8 cellular contexts compared by ENCODE assay signal in the genomic region with DNA sequence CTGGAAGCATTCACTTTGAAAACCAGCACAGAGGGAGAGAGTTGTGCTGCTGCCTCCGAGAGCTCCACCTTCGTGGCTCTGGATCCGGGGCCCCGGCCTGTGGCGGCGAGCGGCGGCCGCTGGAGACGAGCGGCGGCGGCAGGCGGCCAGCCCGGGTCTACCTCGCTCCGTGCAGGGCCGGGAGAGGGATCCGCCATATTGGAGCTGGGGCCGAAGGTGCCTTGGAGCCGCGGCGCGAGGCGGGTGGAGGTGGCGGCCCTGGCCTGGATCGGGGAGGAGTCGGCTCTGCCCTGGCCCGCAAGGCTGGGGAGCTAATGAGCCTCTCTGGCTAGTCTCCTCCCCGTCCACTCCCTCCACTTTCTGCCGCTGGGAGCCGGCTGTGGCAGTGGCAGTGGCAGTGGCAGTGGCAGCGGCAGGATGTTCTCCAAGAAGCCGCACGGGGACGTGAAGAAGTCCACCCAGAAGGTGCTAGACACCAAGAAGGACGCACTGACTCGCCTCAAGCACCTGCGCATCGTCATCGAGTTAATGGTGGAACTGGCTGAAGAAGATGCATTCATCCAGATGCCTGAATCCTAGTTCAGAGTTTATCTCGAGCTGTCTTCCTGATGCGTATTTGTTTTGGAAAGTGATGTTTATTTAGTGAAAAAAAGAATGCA. TPM values are rescaled to one million over a fixed set of nuclear protein-coding genes. Genes with fewer than 3 reads are reported as not detected.
A peak's percentile ranks its signal among the peaks of the same experiment; 100 is the strongest.
DNase-seq lines count a peak whose midpoint lies in the region; ATAC-seq, FAIRE-seq and TF ChIP-seq lines count a peak whose summit lies in the region.
"Not testable (repeated sequence)": the region's sequence is repeated elsewhere in the genome, so short reads cannot be mapped to it uniquely, and the experiment has no call there.

No MANE protein-coding gene starts in this region.

- TF ChIP-seq CTCF in GM12878 (IDR thresholded peaks at IDR 0.05 in 2 of 3, conservative IDR thresholded peaks at IDR 0.05 in 1 of 3; ENCODE audit: control insufficient read depth in 2 of 3, extremely low read depth in 1 of 3, insufficient read depth in 1 of 3, low read depth in 3 of 3, low read length in 3 of 3); upper lobe of left lung (IDR thresholded peaks at IDR 0.05): not testable (repeated sequence)

- not testable (repeated sequence) for TF ChIP-seq POLR2A in GM12891 (IDR thresholded peaks at IDR 0.05; ENCODE audit: low read depth, low read length); GM12878 (IDR thresholded peaks at IDR 0.05; ENCODE audit: low read depth, low read length); upper lobe of left lung (IDR thresholded peaks at IDR 0.05)

- CTCF ChIA-PET in GM12878 (lab: Yijun Ruan, JAX) = not testable (repeated sequence)

- not testable (repeated sequence) for H4K20me1 ChIP-seq in GM12878 (ENCODE audit: control insufficient read depth, insufficient read depth)

- H3K36me3 ChIP-seq in GM12878 (ENCODE audit: control insufficient read depth in 2 of 2, insufficient read depth in 2 of 2, low read length in 1 of 2) = peaks cover 6 to 10% of the 10 kb centered on the region in 2 experiments; a peak in 3 of 4 replicates
- H3K36me3 ChIP-seq in upper lobe of left lung = not testable (repeated sequence)

- not testable (repeated sequence) for H3K79me2 ChIP-seq in GM12878 (ENCODE audit: control insufficient read depth, insufficient read depth, low read length)

- peak; percentile 13 for FAIRE-seq in GM12891 (lab: Jason Lieb, UNC)
- FAIRE-seq in GM12878 (lab: Jason Lieb, UNC) = not testable (repeated sequence)

- intact Hi-C loops in GM12878 (cut with micrococcal nuclease; ENCODE audit: unreplicated experiment); right cardiac atrium (cut with DNase I); posterior vena cava (cut with DNase I): not testable (repeated sequence)

- not testable (repeated sequence) for TF ChIP-seq RAD21 in GM12878 (IDR thresholded peaks at IDR 0.05; ENCODE audit: insufficient read depth, low read depth, low read length)

- RAD21 ChIA-PET in GM12878 (lab: Charles Lee; ENCODE audit: unreplicated experiment) = not testable (repeated sequence)

- SMC1A ChIA-PET in GM12878 (lab: Charles Lee; ENCODE audit: uncharacterized antibody, unreplicated experiment) = interaction anchor here (1.1 kb wide), 1 partner anchor 11 kb away, joined by 3 read pairs; no protein-coding TSS in a partner anchor

- not testable (repeated sequence) for BruUV-seq in GM12878 (replicated peaks; lab: Mats Ljungman, UMichigan)

- H3K4me1 ChIP-seq in GM12878 (ENCODE audit: control insufficient read depth, insufficient read depth, low read length); right cardiac atrium (ENCODE audit: control insufficient read depth, insufficient read depth, low read length); upper lobe of left lung: not testable (repeated sequence)

- H3K4me2 ChIP-seq in GM12878 (ENCODE audit: control insufficient read depth, insufficient read depth) = not testable (repeated sequence)

- POLR2A ChIA-PET in GM12878 (lab: Charles Lee) = not testable (repeated sequence)

- H2AFZ ChIP-seq in GM12878 (ENCODE audit: control insufficient read depth, low read depth, low read length) = not testable (repeated sequence)

- in situ Hi-C loops in GM12878 (cut with MboI) = not testable (repeated sequence)

- WGBS in GM12878 (ENCODE audit: insufficient coverage, insufficient replicate concordance, low lambda C conversion rate, missing lambda C conversion rate) = 80% methylated on average over 40 of the region's 43 CpGs
- 83% methylated on average over 43 of the region's 43 CpGs for WGBS in right cardiac atrium
- 94 to 98% methylated on average over 29 to 43 of the region's 43 CpGs for WGBS in upper lobe of left lung, 2 donors

- TF ChIP-seq EP300 in GM12878 (IDR thresholded peaks at IDR 0.05; ENCODE audit: borderline replicate concordance in 1 of 2, control insufficient read depth in 1 of 2, low read depth in 2 of 2, low read length in 2 of 2); upper lobe of left lung (IDR thresholded peaks at IDR 0.05): not testable (repeated sequence)

- DNase-seq in GM12891 (ENCODE audit: insufficient read length, low spot score); GM12878 (ENCODE audit: low read depth, low spot score): not testable (repeated sequence)
- DNase-seq in NCI-H1417 (lab: John Stamatoyannopoulos, UW) = peak in 2 of 3 experiments; percentile 18 to 33
- peak; percentile 49 for DNase-seq in activated CD4-positive, alpha-beta T cell treated with anti-CD3 and anti-CD28 coated beads for 48 hours
- DNase-seq in right cardiac atrium = peak; percentile 33 to 69 (median 65)
- DNase-seq in posterior vena cava (ENCODE audit: low spot score) = peak; percentile 76
- peak in 1 of 2 donors; percentile 89 for DNase-seq in upper lobe of left lung

- not testable (repeated sequence) for H3K9ac ChIP-seq in GM12878 (ENCODE audit: control insufficient read depth, insufficient read depth, low read length)

- H3K27ac ChIP-seq in GM12878 (ENCODE audit: control insufficient read depth, insufficient read depth); right cardiac atrium (ENCODE audit: low read length): not testable (repeated sequence)
- peak overlapping the region in 3 of 4 donors; percentile 69 to 76 (median 72) for H3K27ac ChIP-seq in upper lobe of left lung

- ATAC-seq in HG02642 (IDR thresholded peaks at IDR 0.05; ENCODE audit: poor library complexity, unreplicated experiment) (peak; percentile 85), GM12878 (peak; percentile 88), right cardiac atrium (peak; percentile 84 to 86), upper lobe of left lung (ENCODE audit: low FRiP score in 2 of 2) (peak; percentile 62 to 81)

- H3K9me3 ChIP-seq in GM12878 (replicated peaks; ENCODE audit: control insufficient read depth, insufficient read depth, low read length); right cardiac atrium (ENCODE audit: control insufficient read depth, low read length); upper lobe of left lung: not testable (repeated sequence)

- H3K27me3 ChIP-seq in GM12878 (replicated peaks in 1 of 2; ENCODE audit: control insufficient read depth in 2 of 2, insufficient read depth in 2 of 2, low read length in 1 of 2); right cardiac atrium (ENCODE audit: control insufficient read depth, insufficient read depth); upper lobe of left lung: not testable (repeated sequence)

- H3K4me3 ChIP-seq in GM12878; right cardiac atrium (ENCODE audit: low read length): not testable (repeated sequence)
- peak overlapping the region in 3 of 4 donors; percentile 28 to 49 (median 44) for H3K4me3 ChIP-seq in upper lobe of left lung

RNA-seq across cellular contexts. Expression of a gene that starts 38.1 kb away (rescaled TPM):
- 3.9 TPM for polyA plus RNA-seq in GM12891 (2012; ENCODE audit: low read depth, missing spikeins)
- total RNA-seq in GM12878 (2013; cell fraction: nucleolus; rRNA removed) = 108 and 128 TPM in 2 replicates
- total RNA-seq in GM12878 (2014; rRNA removed) (9.0 and 9.3 TPM in 2 replicates), GM12878 (2014; rRNA removed; fragmentation: Illumina TruSeq; extraction: Trizol) (15.6 and 18.8 TPM in 2 replicates), GM12878 (2021) (9.6 and 11.9 TPM in 2 replicates), right cardiac atrium (10 to 100 TPM in 1 of 4 donors, 1 to 10 TPM in 3; 7.4 to 11.2 (median 8.9) TPM), posterior vena cava (10 to 100 TPM; 14.7 to 17.4 TPM), upper lobe of left lung (10 to 100 TPM in 2 of 6 donors, 1 to 10 TPM in 4; 3.8 to 11.5 (median 8.3) TPM)
- polyA plus RNA-seq in GM12878 (2011; ENCODE audit: low read depth) = 2.9 TPM
- polyA plus RNA-seq in GM12878 (2011; rRNA removed) (11.6 and 22.0 TPM in 2 replicates), GM12878 (2014; fragmentation: Illumina TruSeq; extraction: Trizol) (12.7 and 15.9 TPM in 2 replicates), GM12878 (2014; fragmentation: Nextera tagmentation; extraction: Ambion mirVana) (1 to 10 TPM; 3.6 to 5.5 TPM), GM12878 (2014; rRNA removed) (5.7 and 6.7 TPM in 2 replicates), GM12878 (2016; fragmentation: Nextera tagmentation; extraction: Ambion mirVana) (10 to 100 TPM in 1 of 2 experiments, 1 to 10 TPM in 1; 9.6 to 11.6 TPM), right cardiac atrium (2.7 TPM)
- 3.5 and 4.1 TPM in 2 replicates for polyA plus RNA-seq in GM12878 (2011; cell fraction: cytosol; rRNA removed)
- 12.5 and 16.1 TPM in 2 replicates for polyA plus RNA-seq in GM12878 (2011; cell fraction: nucleus; rRNA removed)
- polyA plus RNA-seq in GM12878 (2012) = 5.9 and 6.6 TPM in 2 replicates
- polyA minus RNA-seq in GM12878 (2011; rRNA and poly(A)+ RNA removed) = 14.5 and 14.6 TPM in 2 replicates
- 3.2 and 5.7 TPM in 2 replicates for polyA minus RNA-seq in GM12878 (2011; cell fraction: cytosol; rRNA and poly(A)+ RNA removed)
- polyA minus RNA-seq in GM12878 (2011; cell fraction: nucleus; rRNA and poly(A)+ RNA removed) = 18.6 and 19.5 TPM in 2 replicates
